In genomic region chr16:85564277-85565051, GRCh38 we compare ENCODE assay signal across 8 cellular contexts. TPM values are rescaled to one million over a fixed set of nuclear protein-coding genes. Genes with fewer than 3 reads are reported as not detected.
A peak's percentile ranks its signal among the peaks of the same experiment; 100 is the strongest.
DNase-seq lines count a peak whose midpoint lies in the region; ATAC-seq and TF ChIP-seq lines count a peak whose summit lies in the region.

No MANE protein-coding gene starts in this region.

- peaks cover 39 to 63% (median 49%) of the 10 kb centered on the region in 3 donors for H3K4me1 Mint-ChIP-seq in T-cell

- H3K4me2 ChIP-seq in fibroblast of lung (ENCODE audit: extremely low read depth, insufficient read depth, low read length) = no peak overlapping the region

- peaks cover 44% of the 10 kb centered on the region for H3K79me2 ChIP-seq in fibroblast of lung (ENCODE audit: control insufficient read depth, insufficient read depth, low read length)

- H3K4me3 ChIP-seq in fibroblast of lung (replicated peaks in 1 of 4; ENCODE audit: control extremely low read depth in 1 of 4, insufficient read depth in 1 of 4, low read depth in 3 of 4, low read length in 4 of 4) = no peak overlapping the region

- no peak overlapping the region for H3K9ac ChIP-seq in fibroblast of lung (ENCODE audit: insufficient read depth, low read length)

- H3K27ac Mint-ChIP-seq in T-cell = peak overlapping the region; percentile 79 to 81

- DNase-seq in T-cell = peak in 2 of 34 experiments; percentile 41 to 45
- no peak for DNase-seq in fibroblast of lung (ENCODE audit: low read depth in 2 of 2)
- DNase-seq in stimulated activated CD4-positive, alpha-beta T cell treated with anti-CD3 and anti-CD28 coated beads, Interleukin-4, amount 100 ng/mL, for 48 hours (ENCODE audit: low read depth in 2 of 2) = peak; percentile 22 to 44
- DNase-seq in NCI-H146 (lab: John Stamatoyannopoulos, UW) = no peak
- DNase-seq in NCI-H2227 (lab: John Stamatoyannopoulos, UW; ENCODE audit: unreplicated experiment) = no peak

- H4K20me1 ChIP-seq in fibroblast of lung (ENCODE audit: control insufficient read depth, extremely low read depth, insufficient read depth, low read length) = no peaks in the 10 kb centered on the region

- TF ChIP-seq CTCF in GM12874 (IDR thresholded peaks at IDR 0.05; ENCODE audit: insufficient read depth, low read depth, low read length) (peak; percentile 80), fibroblast of lung (conservative IDR thresholded peaks at IDR 0.05 in 1 of 2, IDR thresholded peaks at IDR 0.05 in 1 of 2; ENCODE audit: low read depth in 1 of 2, low read length in 2 of 2) (peak; percentile 51 to 60)

- no peak overlapping the region for H3K4me3 Mint-ChIP-seq in T-cell

- no peaks in the 10 kb centered on the region for H3K9me3 ChIP-seq in fibroblast of lung (ENCODE audit: control insufficient read depth, insufficient read depth, low read depth, low read length)

- H3K27ac ChIP-seq in fibroblast of lung (ENCODE audit: insufficient read depth, low read length) = no peak overlapping the region

- H3K27me3 Mint-ChIP-seq in T-cell = no peaks in the 10 kb centered on the region

- no peaks in the 10 kb centered on the region for H3K9me3 Mint-ChIP-seq in T-cell

- ATAC-seq in T-cell (replicated peaks in 1 of 4) (peak in 2 of 4 experiments; percentile 31 to 32), HG02588 (IDR thresholded peaks at IDR 0.05; ENCODE audit: unreplicated experiment) (no peak), HG03432 (IDR thresholded peaks at IDR 0.05; ENCODE audit: unreplicated experiment) (no peak)

- no peak overlapping the region for H2AFZ ChIP-seq in fibroblast of lung (ENCODE audit: low read length)

- CTCF ChIA-PET in T-cell (lab: Charles Lee) = interaction anchor here in 1 of 2 donors (1.3 kb wide), 1 partner anchor 52 kb away, joined by 3 read pairs; no protein-coding TSS in a partner anchor

- H3K27me3 ChIP-seq in fibroblast of lung (ENCODE audit: control insufficient read depth, insufficient read depth, low read length) = no peaks in the 10 kb centered on the region

- POLR2A ChIA-PET in T-cell (lab: Charles Lee) = no interaction called here

- H3K36me3 ChIP-seq in fibroblast of lung (ENCODE audit: control insufficient read depth, insufficient read depth, low read length) = no peaks in the 10 kb centered on the region

- H3K36me3 Mint-ChIP-seq in T-cell = peaks cover 2% of the 10 kb centered on the region

- H3K4me1 ChIP-seq in fibroblast of lung (ENCODE audit: control insufficient read depth, extremely low read depth, insufficient read depth, low read length) = peaks cover 10% of the 10 kb centered on the region

RNA-seq across cellular contexts. Expression of gene GSE1, which starts 48.7 kb away (rescaled TPM):
- 10 to 100 TPM; 29.1 to 61.7 (median 37.4) TPM for total RNA-seq in T-cell
- total RNA-seq in fibroblast of lung = 31.1 and 35.7 TPM in 2 replicates
- polyA plus RNA-seq in fibroblast of lung = 11.0 and 13.0 TPM in 2 replicates
- polyA plus RNA-seq in fibroblast of lung (2012) = 17.9 and 19.8 TPM in 2 replicates
- 16.8 and 21.8 TPM in 2 replicates for polyA minus RNA-seq in fibroblast of lung (ENCODE audit: low replicate concordance)

Comparison
In these comparisons a context has a peak if more than half of its experiments do, and no peak if none do; other contexts are left out.
1. DNase-seq: peak in stimulated activated CD4-positive, alpha-beta T cell treated with anti-CD3 and anti-CD28 coated beads, Interleukin-4, amount 100 ng/mL, for 48 hours (2 of 2); none in fibroblast of lung (0 of 2), NCI-H146 (single experiment) and NCI-H2227 (single experiment).